Comparison of ENCODE assay signal across 1 cellular context in genomic region chr16:68090526-68090925, GRCh38.
TF ChIP-seq lines count a peak whose summit lies in the region.

No MANE protein-coding gene starts in this region.

TF ChIP-seq in IMR-90, 13 proteins besides CTCF, POLR2A, EP300 and RAD21:
- no peak for TF ChIP-seq ELK1 (IDR thresholded peaks at IDR 0.05; ENCODE audit: borderline replicate concordance, low read depth, low read length)
- TF ChIP-seq USF2 (IDR thresholded peaks at IDR 0.05; ENCODE audit: low read depth, low read length) = no peak
- TF ChIP-seq BHLHE40 (IDR thresholded peaks at IDR 0.05; ENCODE audit: low read depth, low read length) = no peak
- no peak for TF ChIP-seq MAZ (IDR thresholded peaks at IDR 0.05; ENCODE audit: borderline replicate concordance, low read depth, low read length)
- no peak for TF ChIP-seq CHD1 (IDR thresholded peaks at IDR 0.05; ENCODE audit: low read depth, low read length)
- TF ChIP-seq NFE2L2 (IDR thresholded peaks at IDR 0.05; ENCODE audit: low read depth, low read length) = no peak
- no peak for TF ChIP-seq RCOR1 (IDR thresholded peaks at IDR 0.05; ENCODE audit: insufficient replicate concordance, low read length)
- TF ChIP-seq SMC3 (IDR thresholded peaks at IDR 0.05; ENCODE audit: low read depth, low read length) = no peak
- no peak for TF ChIP-seq MXI1 (IDR thresholded peaks at IDR 0.05; ENCODE audit: borderline replicate concordance, low read depth, low read length)
- TF ChIP-seq CEBPB (IDR thresholded peaks at IDR 0.05; ENCODE audit: low read depth, low read length) = no peak
- TF ChIP-seq FOS (IDR thresholded peaks at IDR 0.05; ENCODE audit: low read depth, low read length) = no peak
- TF ChIP-seq RFX5 (IDR thresholded peaks at IDR 0.05; ENCODE audit: low read depth, low read length) = no peak
- TF ChIP-seq MAFK (IDR thresholded peaks at IDR 0.05; ENCODE audit: low read depth, low read length) = no peak
